32 cellular contexts compared by ENCODE assay signal in the genomic region with DNA sequence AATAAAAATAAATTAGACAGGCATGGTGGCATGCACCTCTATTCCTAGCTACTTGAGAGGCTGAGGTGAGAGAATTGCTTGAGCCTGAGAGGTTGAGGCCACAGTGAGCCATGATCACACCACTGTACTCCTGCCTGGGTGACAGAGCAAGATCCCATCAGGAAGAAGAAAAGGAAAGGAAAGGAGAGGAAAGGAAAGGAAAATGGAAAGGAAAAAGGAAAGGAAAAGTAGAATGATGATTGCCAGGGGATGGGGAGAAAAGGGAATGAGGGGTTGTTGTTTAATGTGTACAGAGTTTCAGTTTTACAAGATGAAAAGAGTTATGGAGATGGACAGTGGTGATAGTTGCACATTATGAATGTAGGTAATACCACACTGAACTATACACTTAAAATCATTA. TPM values are rescaled to one million over a fixed set of nuclear protein-coding genes. Genes with fewer than 3 reads are reported as not detected.
"Had no signal": no experiment of that assay in that cellular context is flagged by ENCODE, and none has a peak within 500 bp of the region (broad histone marks: within the 10 kb centered on the region; RNA-seq: fewer than 3 reads in every experiment).

No MANE protein-coding gene starts in this region.

- H3K4me2 ChIP-seq: smooth muscle cell had no signal

- H3K9me3 Mint-ChIP-seq: natural killer cell treated with Interleukin-12 subunit alpha and Interleukin-12 subunit beta and Interleukin-15 and Interleukin-18, amount 100 ng/mL, for 72 hours; stimulated activated memory B cell treated with anti-CD40 and anti-IgM and Interleukin-4, amounts not matched to agents 10 μg/mL and 1 μg/mL and 100 μg/mL, for 72 hours; stimulated activated naive CD8-positive, alpha-beta T cell treated with anti-CD3 and anti-CD28 coated beads, Interleukin-15, amount 100 ng/mL, for 72 hours; type B pancreatic cell had no signal

- H3K4me3 Mint-ChIP-seq: naive thymus-derived CD8-positive, alpha-beta T cell; natural killer cell treated with Interleukin-12 subunit alpha and Interleukin-12 subunit beta and Interleukin-15 and Interleukin-18, amount 100 ng/mL, for 72 hours; nephron progenitor cell; neural crest cell; stimulated activated memory B cell treated with anti-CD40 and anti-IgM and Interleukin-4, amounts not matched to agents 10 μg/mL and 1 μg/mL and 100 μg/mL, for 72 hours; stimulated activated naive CD8-positive, alpha-beta T cell treated with anti-CD3 and anti-CD28 coated beads, Interleukin-15, amount 100 ng/mL, for 72 hours; type B pancreatic cell had no signal

- H3K4me1 ChIP-seq: pancreas, prostate gland, spleen, suprapubic skin, testis, tibial artery, transverse colon, upper lobe of right lung, uterus had no signal

- H3K27ac ChIP-seq: neutrophil, pancreas, prostate gland, skin epidermis, spleen, suprapubic skin, testis, tibial artery, transverse colon, upper lobe of right lung, uterus had no signal

- H3K36me3 ChIP-seq: neutrophil, pancreas, prostate gland, spleen, suprapubic skin, tibial artery, transverse colon, upper lobe of right lung, uterus had no signal

- ATAC-seq: naive thymus-derived CD8-positive, alpha-beta T cell; natural killer cell treated with Interleukin-12 subunit alpha and Interleukin-12 subunit beta and Interleukin-15 and Interleukin-18, amount 100 ng/mL, for 72 hours; pancreas; right cardiac atrium; sciatic nerve; stimulated activated memory B cell treated with anti-CD40 and anti-IgM and Interleukin-4, amounts not matched to agents 10 μg/mL and 1 μg/mL and 100 μg/mL, for 72 hours; stimulated activated naive CD8-positive, alpha-beta T cell treated with anti-CD3 and anti-CD28 coated beads, Interleukin-15, amount 100 ng/mL, for 72 hours; stimulated activated naive CD8-positive, alpha-beta T cell treated with anti-CD3 and anti-CD28 coated beads, Interleukin-15, Interleukin-2, amounts not matched to agents 100 U/mL and 50 U/mL, for 24 hours; upper lobe of right lung had no signal

- H3K27me3 ChIP-seq: pancreas, spleen, suprapubic skin, testis, tibial artery, transverse colon, upper lobe of right lung, uterus had no signal

- H3K4me3 ChIP-seq: pancreas, prostate gland, skin epidermis, smooth muscle cell, spleen, suprapubic skin, testis, tibial artery, transverse colon, upper lobe of right lung, uterus had no signal

- DNase-seq: naive thymus-derived CD8-positive, alpha-beta T cell; nephron progenitor cell; nucleus accumbens; pancreas; retina; right cardiac atrium; spleen; stimulated activated CD4-positive, alpha-beta T cell treated with anti-CD3 and anti-CD28 coated beads, Interleukin-12 subunit alpha, Interleukin-12 subunit beta, amount 100 ng/mL, for 4 hours; stimulated activated CD4-positive, alpha-beta T cell treated with anti-CD3 and anti-CD28 coated beads, Interleukin-1b, Interleukin-23, amount 100 ng/mL, for 48 hours; stimulated activated CD4-positive, alpha-beta T cell treated with anti-CD3 and anti-CD28 coated beads, Interleukin-4, amount 100 ng/mL, for 1 hour; stimulated activated CD4-positive, alpha-beta T cell treated with anti-CD3 and anti-CD28 coated beads, Interleukin-4, amount 100 ng/mL, for 4 hours; stimulated activated CD8-positive, alpha-beta memory T cell treated with anti-CD3 and anti-CD28 coated beads, Interleukin-4, amount 100 ng/mL, for 48 hours; stimulated activated naive CD4-positive, alpha-beta T cell; stimulated activated naive CD8-positive, alpha-beta T cell treated with anti-CD3 and anti-CD28 coated beads, Interleukin-15, amount 100 ng/mL, for 72 hours; stimulated activated naive CD8-positive, alpha-beta T cell treated with anti-CD3 and anti-CD28 coated beads, Interleukin-15, Interleukin-2, amounts not matched to agents 100 U/mL and 50 U/mL, for 24 hours; substantia nigra; testis; tibial artery; transverse colon; upper lobe of right lung; uterus had no signal

- H3K4me1 Mint-ChIP-seq: naive thymus-derived CD8-positive, alpha-beta T cell; neural crest cell; stimulated activated naive CD8-positive, alpha-beta T cell treated with anti-CD3 and anti-CD28 coated beads, Interleukin-15, amount 100 ng/mL, for 72 hours had no signal

- FAIRE-seq: pancreas had no signal

- H3K9me3 ChIP-seq: neutrophil, pancreas, prostate gland, spleen, suprapubic skin, testis, tibial artery, transverse colon, upper lobe of right lung, uterus had no signal

- H3K36me3 Mint-ChIP-seq: naive thymus-derived CD8-positive, alpha-beta T cell; natural killer cell treated with Interleukin-12 subunit alpha and Interleukin-12 subunit beta and Interleukin-15 and Interleukin-18, amount 100 ng/mL, for 72 hours; stimulated activated memory B cell treated with anti-CD40 and anti-IgM and Interleukin-4, amounts not matched to agents 10 μg/mL and 1 μg/mL and 100 μg/mL, for 72 hours; type B pancreatic cell had no signal

- H3K27ac Mint-ChIP-seq: natural killer cell treated with Interleukin-12 subunit alpha and Interleukin-12 subunit beta and Interleukin-15 and Interleukin-18, amount 100 ng/mL, for 72 hours; nephron progenitor cell; stimulated activated memory B cell treated with anti-CD40 and anti-IgM and Interleukin-4, amounts not matched to agents 10 μg/mL and 1 μg/mL and 100 μg/mL, for 72 hours; stimulated activated naive CD8-positive, alpha-beta T cell treated with anti-CD3 and anti-CD28 coated beads, Interleukin-15, amount 100 ng/mL, for 72 hours; type B pancreatic cell had no signal

RNA-seq across cellular contexts. Expression of a gene that starts 44.2 kb away (rescaled TPM):
- total RNA-seq: naive thymus-derived CD8-positive, alpha-beta T cell; neural crest cell; osteocyte; prostate gland; testis had no signal
- polyA plus RNA-seq: naive thymus-derived CD8-positive, alpha-beta T cell had no signal
